13 cellular contexts compared by ENCODE assay signal in the genomic region with DNA sequence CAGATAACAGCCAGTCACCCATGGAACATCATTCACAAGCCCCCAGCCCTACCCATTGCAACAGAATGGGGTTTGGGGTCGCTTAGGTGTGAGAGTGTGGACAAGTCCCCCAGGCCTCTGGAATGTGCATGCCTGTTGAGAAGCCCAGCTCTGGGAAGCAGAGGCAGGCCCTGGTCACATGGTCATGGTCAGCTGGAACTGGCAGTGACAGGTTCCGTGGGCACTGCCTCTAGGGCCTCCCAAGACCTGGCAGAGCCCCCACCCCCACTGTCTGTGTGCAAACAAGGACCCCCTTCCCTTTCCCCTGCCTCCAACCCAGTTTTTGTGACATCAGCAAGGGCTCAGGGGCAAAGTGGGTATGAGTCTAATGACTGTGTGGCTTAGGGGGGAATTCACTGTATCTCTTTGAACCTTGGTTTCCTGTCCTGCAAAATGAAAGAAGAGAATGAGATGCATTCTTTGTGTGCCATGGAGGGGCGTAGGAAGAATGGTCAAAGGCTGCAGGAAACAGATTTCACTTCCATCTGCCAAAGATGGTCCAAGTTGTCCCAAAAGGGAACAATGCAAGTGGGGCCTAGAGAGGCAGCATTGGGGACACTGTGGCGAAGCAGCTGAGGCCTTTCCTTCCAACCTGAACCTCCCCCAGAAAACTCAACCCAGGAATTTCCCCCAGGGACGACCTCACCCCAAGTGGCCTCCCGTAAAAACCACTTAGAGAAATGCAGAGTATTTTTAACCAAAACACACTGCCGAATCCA. TPM values are rescaled to one million over a fixed set of nuclear protein-coding genes. Genes with fewer than 3 reads are reported as not detected.
A peak's percentile ranks its signal among the peaks of the same experiment; 100 is the strongest.
DNase-seq lines count a peak whose midpoint lies in the region; ATAC-seq and TF ChIP-seq lines count a peak whose summit lies in the region.
"Had no signal": no experiment of that assay in that cellular context is flagged by ENCODE, and none has a peak within 500 bp of the region (broad histone marks: within the 10 kb centered on the region; RNA-seq: fewer than 3 reads in every experiment).

No MANE protein-coding gene starts in this region.

- TF ChIP-seq CTCF in cardiac muscle cell (IDR thresholded peaks at IDR 0.05; ENCODE audit: low read depth, low read length) (no peak), VCaP (conservative IDR thresholded peaks at IDR 0.05) (no peak), tibial artery (IDR thresholded peaks at IDR 0.05) (no peak)

- H3K36me3 ChIP-seq in cardiac muscle cell, result no peaks in the 10 kb centered on the region
- peaks cover 0 to 10% (median 10%) of the 10 kb centered on the region in 3 donors for H3K36me3 ChIP-seq in tibial artery

- H3K9me3 ChIP-seq in cardiac muscle cell (ENCODE audit: low read depth) (no peaks in the 10 kb centered on the region), tibial artery (no peaks in the 10 kb centered on the region)

- peak overlapping the region; percentile 65 for H3K27ac ChIP-seq in cardiac muscle cell
- H3K27ac ChIP-seq in VCaP, result peak overlapping the region; percentile 84
- H3K27ac ChIP-seq in tibial artery, result peak overlapping the region; percentile 52 to 57

- H3K27me3 ChIP-seq in cardiac muscle cell, result no peaks in the 10 kb centered on the region
- no peaks in the 10 kb centered on the region for H3K27me3 ChIP-seq in tibial artery

- H3K4me3 ChIP-seq in cardiac muscle cell (no peak overlapping the region), tibial artery (no peak overlapping the region)

- DNase-seq in cardiac muscle cell (ENCODE audit: low read depth in 1 of 2, low spot score in 1 of 2) (no peak), left cardiac atrium (no peak), myocyte (ENCODE audit: low read depth) (peak; percentile 39), tibial artery (no peak), cerebellum (ENCODE audit: low spot score) (no peak), NCI-H82 (lab: John Stamatoyannopoulos, UW) (no peak)
- DNase-seq: hippocampal formation, NCI-H1092, trophoblast cell had no signal

- peaks cover 30% of the 10 kb centered on the region for H3K4me1 ChIP-seq in cardiac muscle cell (ENCODE audit: low read depth)
- peaks cover 0 to 17% (median 13%) of the 10 kb centered on the region in 4 donors for H3K4me1 ChIP-seq in tibial artery

- intact Hi-C loops in left cardiac atrium (cut with DNase I) (no loop called here), tibial artery (cut with DNase I; ENCODE audit: low total_unique reads) (no loop called here)

- ATAC-seq in left cardiac atrium (no peak), GM21367 (IDR thresholded peaks at IDR 0.05; ENCODE audit: unreplicated experiment) (no peak)
- ATAC-seq: activated T-helper 17 cell treated with anti-CD3 and anti-CD28 coated beads, Interleukin-2, amount 50 U/mL, for 72 hours; left lobe of liver had no signal

RNA-seq across cellular contexts. Expression of a gene that starts 34.7 kb away (rescaled TPM):
- total RNA-seq in cardiac muscle cell (97.3 and 123 TPM in 2 replicates), left cardiac atrium (10 to 100 TPM; 43.9 to 50.7 TPM), myocyte (18.7 and 19.1 TPM in 2 replicates), cerebellum (21.6 TPM)
- polyA plus RNA-seq in cardiac muscle cell, result 111 and 130 TPM in 2 replicates
- 62.3 TPM for polyA plus RNA-seq in myocyte (2012)

RNA-seq across cellular contexts. Expression of a gene that starts 54.4 kb away (rescaled TPM):
- total RNA-seq in cardiac muscle cell, result 158 and 197 TPM in 2 replicates
- 251 and 266 TPM in 2 replicates for polyA plus RNA-seq in cardiac muscle cell
- 100 to 1,000 TPM; 126 to 139 TPM for total RNA-seq in left cardiac atrium
- 81.2 and 81.6 TPM in 2 replicates for total RNA-seq in myocyte
- polyA plus RNA-seq in myocyte (2012), result 83.1 TPM
- total RNA-seq in cerebellum, result 39.0 TPM
